ENCODE assay signal across 15 cellular contexts in the genomic region with DNA sequence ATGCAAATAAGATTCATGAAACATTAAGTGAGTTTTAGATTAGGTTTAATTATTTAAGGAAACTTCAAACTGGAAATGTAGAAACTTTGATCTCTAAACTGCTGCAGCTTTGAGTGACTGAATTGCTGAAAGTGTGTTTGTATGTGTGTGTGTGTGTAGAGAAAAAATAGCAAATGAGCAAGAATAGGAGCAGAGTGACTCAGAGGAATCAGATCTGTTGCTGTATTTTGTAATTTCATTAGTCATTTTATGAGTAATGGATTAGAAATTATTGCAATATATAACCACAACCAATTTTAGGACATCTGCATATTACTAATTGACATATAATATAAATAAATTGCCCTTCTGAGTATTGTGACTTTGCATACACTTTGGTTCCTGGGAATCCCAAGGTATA. TPM values are rescaled to one million over a fixed set of nuclear protein-coding genes. Genes with fewer than 3 reads are reported as not detected.
DNase-seq lines count a peak whose midpoint lies in the region; ATAC-seq and TF ChIP-seq lines count a peak whose summit lies in the region.
"Had no signal": no experiment of that assay in that cellular context is flagged by ENCODE, and none has a peak within 500 bp of the region (broad histone marks: within the 10 kb centered on the region; RNA-seq: fewer than 3 reads in every experiment).

No MANE protein-coding gene starts in this region.

- H3K9ac ChIP-seq in fibroblast of lung (ENCODE audit: insufficient read depth, low read length) = no peak overlapping the region

- H3K4me3 Mint-ChIP-seq in stimulated activated effector memory CD8-positive, alpha-beta T cell treated with anti-CD3 and anti-CD28 coated beads, Interleukin-12 subunit alpha, Interleukin-12 subunit beta, amount 100 ng/mL, for 72 hours = no peak overlapping the region
- H3K4me3 Mint-ChIP-seq: activated T-helper 1 cell treated with anti-CD3 and anti-CD28 coated beads, Interleukin-12 subunit alpha, Interleukin-12 subunit beta, Interleukin-2, Interleukin-4 antibody, amounts not matched to agents 30 ng/mL and 10 ng/mL and 1 ng/mL, durations not matched to agents 14 hours and 24 hours and 36 hours had no signal

- H3K4me1 Mint-ChIP-seq in stimulated activated effector memory CD8-positive, alpha-beta T cell treated with anti-CD3 and anti-CD28 coated beads, Interleukin-12 subunit alpha, Interleukin-12 subunit beta, amount 100 ng/mL, for 72 hours = no peaks in the 10 kb centered on the region

- no peaks in the 10 kb centered on the region for H3K36me3 ChIP-seq in fibroblast of lung (ENCODE audit: control insufficient read depth, insufficient read depth, low read length)

- H3K9me3 Mint-ChIP-seq in stimulated activated effector memory CD8-positive, alpha-beta T cell treated with anti-CD3 and anti-CD28 coated beads, Interleukin-12 subunit alpha, Interleukin-12 subunit beta, amount 100 ng/mL, for 72 hours = no peaks in the 10 kb centered on the region
- H3K9me3 Mint-ChIP-seq: activated T-helper 1 cell treated with anti-CD3 and anti-CD28 coated beads, Interleukin-12 subunit alpha, Interleukin-12 subunit beta, Interleukin-2, Interleukin-4 antibody, amounts not matched to agents 30 ng/mL and 10 ng/mL and 1 ng/mL, durations not matched to agents 14 hours and 24 hours and 36 hours had no signal

- no peaks in the 10 kb centered on the region for H3K27me3 ChIP-seq in fibroblast of lung (ENCODE audit: control insufficient read depth, insufficient read depth, low read length)
- H3K27me3 ChIP-seq: body of pancreas had no signal

- ATAC-seq in GM18511 (IDR thresholded peaks at IDR 0.05; ENCODE audit: unreplicated experiment) (peak; percentile 43), GM21825 (IDR thresholded peaks at IDR 0.05; ENCODE audit: unreplicated experiment) (no peak)
- ATAC-seq in stimulated activated effector memory CD8-positive, alpha-beta T cell treated with anti-CD3 and anti-CD28 coated beads, Interleukin-12 subunit alpha, Interleukin-12 subunit beta, amount 100 ng/mL, for 72 hours = peak; percentile 26
- ATAC-seq: body of pancreas had no signal

- no peak overlapping the region for H3K4me3 ChIP-seq in fibroblast of lung (replicated peaks in 1 of 4; ENCODE audit: control extremely low read depth in 1 of 4, insufficient read depth in 1 of 4, low read depth in 3 of 4, low read length in 4 of 4)
- H3K4me3 ChIP-seq: body of pancreas, lung had no signal

- no peaks in the 10 kb centered on the region for H3K36me3 Mint-ChIP-seq in stimulated activated effector memory CD8-positive, alpha-beta T cell treated with anti-CD3 and anti-CD28 coated beads, Interleukin-12 subunit alpha, Interleukin-12 subunit beta, amount 100 ng/mL, for 72 hours

- H3K4me1 ChIP-seq in fibroblast of lung (ENCODE audit: control insufficient read depth, extremely low read depth, insufficient read depth, low read length) = peaks cover 19% of the 10 kb centered on the region
- H3K4me1 ChIP-seq: body of pancreas had no signal

- H4K20me1 ChIP-seq in fibroblast of lung (ENCODE audit: control insufficient read depth, extremely low read depth, insufficient read depth, low read length) = no peaks in the 10 kb centered on the region

- peak overlapping the region; percentile 39 for H3K27ac ChIP-seq in fibroblast of lung (ENCODE audit: insufficient read depth, low read length)
- H3K27ac ChIP-seq: body of pancreas had no signal

- intact Hi-C loops in head of caudate nucleus (cut with DNase I) = no loop called here

- TF ChIP-seq CTCF in fibroblast of lung (conservative IDR thresholded peaks at IDR 0.05 in 1 of 2, IDR thresholded peaks at IDR 0.05 in 1 of 2; ENCODE audit: low read depth in 1 of 2, low read length in 2 of 2) = no peak

- no peaks in the 10 kb centered on the region for H3K79me2 ChIP-seq in fibroblast of lung (ENCODE audit: control insufficient read depth, insufficient read depth, low read length)

- peak overlapping the region; percentile 71 for H3K4me2 ChIP-seq in fibroblast of lung (ENCODE audit: extremely low read depth, insufficient read depth, low read length)

- H3K9me3 ChIP-seq in fibroblast of lung (ENCODE audit: control insufficient read depth, insufficient read depth, low read depth, low read length) = no peaks in the 10 kb centered on the region
- H3K9me3 ChIP-seq: body of pancreas had no signal

- peak; percentile 51 for DNase-seq in RKO (ENCODE audit: low spot score)
- DNase-seq in fibroblast of lung (ENCODE audit: low read depth in 2 of 2) = peak; percentile 80 to 94
- no peak for DNase-seq in stimulated activated effector memory CD8-positive, alpha-beta T cell treated with anti-CD3 and anti-CD28 coated beads, Interleukin-12 subunit alpha, Interleukin-12 subunit beta, amount 100 ng/mL, for 72 hours (ENCODE audit: low spot score in 2 of 2)
- no peak for DNase-seq in head of caudate nucleus
- no peak for DNase-seq in DMS53 treated with DMSO at 0.1 percent for 48 hours (lab: John Stamatoyannopoulos, UW; ENCODE audit: unreplicated experiment)
- DNase-seq: activated CD4-positive, alpha-beta T cell treated with anti-CD3 and anti-CD28 coated beads, Interleukin-2, amount 50 U/mL, for 48 hours; body of pancreas; COR-L47; NCI-H2081 treated with DMSO at 0.1 percent for 48 hours; SHP77; substantia nigra had no signal

- H3K27ac Mint-ChIP-seq in stimulated activated effector memory CD8-positive, alpha-beta T cell treated with anti-CD3 and anti-CD28 coated beads, Interleukin-12 subunit alpha, Interleukin-12 subunit beta, amount 100 ng/mL, for 72 hours = no peak overlapping the region
- H3K27ac Mint-ChIP-seq: activated T-helper 1 cell treated with anti-CD3 and anti-CD28 coated beads, Interleukin-12 subunit alpha, Interleukin-12 subunit beta, Interleukin-2, Interleukin-4 antibody, amounts not matched to agents 30 ng/mL and 10 ng/mL and 1 ng/mL, durations not matched to agents 14 hours and 24 hours and 36 hours had no signal

- no peak overlapping the region for H2AFZ ChIP-seq in fibroblast of lung (ENCODE audit: low read length)

RNA-seq across cellular contexts. Expression of a gene that starts 52.8 kb away (rescaled TPM):
- total RNA-seq in fibroblast of lung = 33.9 and 74.0 TPM in 2 replicates
- 14.3 and 17.1 TPM in 2 replicates for polyA plus RNA-seq in fibroblast of lung
- 11.4 and 12.8 TPM in 2 replicates for polyA plus RNA-seq in fibroblast of lung (2012)
- polyA minus RNA-seq in fibroblast of lung (ENCODE audit: low replicate concordance) = 16.8 and 28.5 TPM in 2 replicates

Comparison
In these comparisons a context has a peak if more than half of its experiments do, and no peak if none do; other contexts are left out.
1. DNase-seq: peak in RKO (single experiment) and fibroblast of lung (2 of 2); none in stimulated activated effector memory CD8-positive, alpha-beta T cell treated with anti-CD3 and anti-CD28 coated beads, Interleukin-12 subunit alpha, Interleukin-12 subunit beta, amount 100 ng/mL, for 72 hours (0 of 2), head of caudate nucleus (0 of 42) and DMS53 treated with DMSO at 0.1 percent for 48 hours (single experiment).